Comparison of ENCODE assay signal across 8 cellular contexts in the genomic region with DNA sequence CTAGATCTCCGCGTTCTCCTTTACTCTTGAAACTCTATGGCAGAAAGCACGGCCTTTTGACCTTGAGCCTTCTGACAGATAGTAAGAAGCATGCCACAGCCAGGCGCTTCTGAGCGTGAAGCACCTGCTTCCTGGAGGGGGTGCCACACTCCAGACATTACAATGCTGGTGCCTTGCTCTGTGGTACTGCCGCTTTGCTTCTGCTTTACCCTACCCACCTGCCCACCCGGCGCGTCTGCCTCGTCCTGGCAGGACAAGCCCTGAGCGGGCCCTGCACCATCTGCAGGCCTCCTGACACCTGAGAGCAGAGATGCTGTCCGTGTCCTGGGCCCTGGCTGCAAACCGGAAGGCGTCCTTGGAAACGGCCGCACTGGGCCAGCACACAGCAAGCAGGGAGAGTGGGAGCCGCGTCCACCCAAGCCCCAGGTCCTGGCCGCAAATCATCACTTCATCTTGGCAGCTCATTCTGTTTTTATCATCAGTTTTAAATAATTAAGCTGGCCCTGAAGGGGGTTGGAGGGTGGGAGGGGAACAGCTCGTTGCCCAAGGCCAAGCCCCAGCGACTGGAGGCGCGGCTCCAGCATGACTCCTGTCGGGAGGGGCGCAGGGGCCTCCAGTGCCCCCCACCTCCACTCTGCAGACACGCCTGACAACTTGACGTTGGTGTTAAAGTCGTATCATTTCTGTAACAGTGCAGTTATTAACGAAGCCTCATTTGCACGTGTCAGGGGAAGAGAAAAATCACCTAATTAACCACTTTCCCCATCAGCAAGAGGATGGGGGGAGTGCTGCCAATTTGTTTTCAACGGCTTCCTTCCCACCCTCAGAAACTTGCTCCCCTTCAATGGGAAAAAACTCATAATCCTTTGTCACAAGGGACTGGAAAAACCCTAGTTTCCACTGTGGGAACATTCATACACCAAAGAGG.
A peak's percentile ranks its signal among the peaks of the same experiment; 100 is the strongest.
DNase-seq lines count a peak whose midpoint lies in the region; ATAC-seq and TF ChIP-seq lines count a peak whose summit lies in the region.

No MANE protein-coding gene starts in this region.

- H3K9me3 Mint-ChIP-seq in activated CD4-positive, alpha-beta T cell treated with anti-CD3 and anti-CD28 coated beads for 36 hours (ENCODE audit: low read depth), result no peaks in the 10 kb centered on the region

- DNase-seq in activated CD4-positive, alpha-beta T cell treated with anti-CD3 and anti-CD28 coated beads for 36 hours, result peak; percentile 72
- DNase-seq in activated CD4-positive, alpha-beta T cell treated with anti-CD3 and anti-CD28 coated beads for 4 hours, result no peak
- DNase-seq in retina, result peak; percentile 45
- no peak for DNase-seq in stimulated activated CD4-positive, alpha-beta T cell treated with anti-CD3 and anti-CD28 coated beads, Interleukin-12 subunit alpha, Interleukin-12 subunit beta, amount 100 ng/mL, for 4 hours

- intact Hi-C loops in activated CD4-positive, alpha-beta T cell treated with anti-CD3 and anti-CD28 coated beads for 36 hours (cut with DNase I, micrococcal nuclease), result loop anchor here in 1 of 2 experiments (5.0 kb wide), 3 partner anchors 107 to 278 kb away; a partner anchor contains a TSS

- H3K4me1 Mint-ChIP-seq in activated CD4-positive, alpha-beta T cell treated with anti-CD3 and anti-CD28 coated beads for 36 hours, result peaks cover 56% of the 10 kb centered on the region

- peak overlapping the region; percentile 26 for H3K9ac ChIP-seq in SU-DHL-6 (ENCODE audit: low read length)

- no peaks in the 10 kb centered on the region for H3K36me3 ChIP-seq in SU-DHL-6 (ENCODE audit: low read length)

- H3K79me2 ChIP-seq in SU-DHL-6 (ENCODE audit: insufficient read depth, low read length), result no peaks in the 10 kb centered on the region

- POLR2A ChIA-PET in activated CD4-positive, alpha-beta T cell treated with anti-CD3 and anti-CD28 coated beads for 36 hours (lab: Charles Lee), result no interaction called here

- H3F3A ChIP-seq in SU-DHL-6 (ENCODE audit: insufficient read depth), result no peaks in the 10 kb centered on the region

- H3K4me3 Mint-ChIP-seq in activated CD4-positive, alpha-beta T cell treated with anti-CD3 and anti-CD28 coated beads for 36 hours, result no peak overlapping the region

- peak overlapping the region; percentile 75 for H3K27ac Mint-ChIP-seq in activated CD4-positive, alpha-beta T cell treated with anti-CD3 and anti-CD28 coated beads for 36 hours

- H3K9me2 ChIP-seq in SU-DHL-6 (replicated peaks; ENCODE audit: insufficient read depth, low read length), result no peaks in the 10 kb centered on the region

- ATAC-seq in activated CD4-positive, alpha-beta T cell treated with anti-CD3 and anti-CD28 coated beads for 36 hours, result peak; percentile 65
- ATAC-seq in HG02588 (IDR thresholded peaks at IDR 0.05; ENCODE audit: unreplicated experiment) (peak; percentile 82), GM18873 (IDR thresholded peaks at IDR 0.05; ENCODE audit: low FRiP score, unreplicated experiment) (no peak), GM18519 (IDR thresholded peaks at IDR 0.05; ENCODE audit: low FRiP score, unreplicated experiment) (no peak)

- TF ChIP-seq CTCF in SU-DHL-6 (IDR thresholded peaks at IDR 0.05; ENCODE audit: insufficient read depth, low read length, poor library complexity, severe bottlenecking), result peak; percentile 50

- no peaks in the 10 kb centered on the region for H4K20me1 ChIP-seq in SU-DHL-6 (ENCODE audit: low read depth, low read length)

- CTCF ChIA-PET in activated CD4-positive, alpha-beta T cell treated with anti-CD3 and anti-CD28 coated beads for 36 hours (lab: Charles Lee), result interaction anchor here (1.2 kb wide), 1 partner anchor 255 kb away, joined by 3 read pairs; no protein-coding TSS in a partner anchor

- H3K36me3 Mint-ChIP-seq in activated CD4-positive, alpha-beta T cell treated with anti-CD3 and anti-CD28 coated beads for 36 hours (ENCODE audit: low read depth), result peaks cover 2% of the 10 kb centered on the region

- peak overlapping the region; percentile 24 for H3K4me2 ChIP-seq in SU-DHL-6 (ENCODE audit: low read depth, low read length, poor library complexity, severe bottlenecking)

- H3K27me3 ChIP-seq in SU-DHL-6 (ENCODE audit: low read length), result no peaks in the 10 kb centered on the region

- no peak overlapping the region for H2AFZ ChIP-seq in SU-DHL-6 (ENCODE audit: low read depth, low read length, severe bottlenecking)

- H3K9me3 ChIP-seq in SU-DHL-6 (ENCODE audit: insufficient read depth, low read length), result no peaks in the 10 kb centered on the region

- H3K4me3 ChIP-seq in SU-DHL-6 (ENCODE audit: insufficient read depth, low read length, poor library complexity, severe bottlenecking), result no peak overlapping the region

- H3K27ac ChIP-seq in SU-DHL-6 (ENCODE audit: low read depth, low read length), result peak overlapping the region; percentile 48

- H3K27me3 Mint-ChIP-seq in activated CD4-positive, alpha-beta T cell treated with anti-CD3 and anti-CD28 coated beads for 36 hours, result no peaks in the 10 kb centered on the region

Comparison
In these comparisons a context has a peak if more than half of its experiments do, and no peak if none do; other contexts are left out.
1. DNase-seq: peak in activated CD4-positive, alpha-beta T cell treated with anti-CD3 and anti-CD28 coated beads for 36 hours (single experiment) and retina (single experiment); none in activated CD4-positive, alpha-beta T cell treated with anti-CD3 and anti-CD28 coated beads for 4 hours (0 of 2) and stimulated activated CD4-positive, alpha-beta T cell treated with anti-CD3 and anti-CD28 coated beads, Interleukin-12 subunit alpha, Interleukin-12 subunit beta, amount 100 ng/mL, for 4 hours (single experiment).
2. ATAC-seq: peak in activated CD4-positive, alpha-beta T cell treated with anti-CD3 and anti-CD28 coated beads for 36 hours (single experiment) and HG02588 (single experiment); none in GM18873 (single experiment) and GM18519 (single experiment).